ENCODE assay signal across 27 cellular contexts in the genomic region with DNA sequence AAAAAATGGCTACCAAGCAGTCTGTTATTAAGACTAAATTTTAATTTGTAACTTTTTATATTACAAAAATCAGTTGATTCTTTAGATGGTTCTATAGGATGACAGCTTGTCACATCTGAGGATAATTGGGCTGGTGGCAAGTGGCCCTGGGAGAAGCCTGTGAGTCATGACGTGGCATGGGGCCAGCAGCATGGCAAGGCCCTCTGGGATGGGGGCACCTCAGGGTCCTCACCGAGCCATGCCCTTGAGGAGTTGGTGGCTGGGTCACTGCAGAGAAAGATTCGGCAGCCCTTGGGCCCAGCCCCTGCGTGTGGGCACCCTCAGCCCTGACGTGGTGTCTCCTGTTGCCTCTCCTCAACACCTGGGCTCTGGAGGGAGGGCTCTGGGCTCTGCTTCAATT.
"Had no signal": no experiment of that assay in that cellular context is flagged by ENCODE, and none has a peak within 500 bp of the region (broad histone marks: within the 10 kb centered on the region; RNA-seq: fewer than 3 reads in every experiment).

No MANE protein-coding gene starts in this region.

- H3K9me3 Mint-ChIP-seq: activated B cell treated with CpG ODN at 0.5 μM for 24 hours; activated T-helper 2 cell treated with anti-CD3 and anti-CD28 coated beads, Interferon-gamma antibody, Interleukin-2, Interleukin-4, amounts not matched to agents 10 μg/mL and 5 μg/mL and 100 μg/mL, durations not matched to agents 14 hours and 24 hours and 36 hours; mesothelial cell of epicardium; naive thymus-derived CD8-positive, alpha-beta T cell; neural crest cell had no signal

- H3K27me3 ChIP-seq: body of pancreas, colonic mucosa, gastrocnemius medialis, transverse colon had no signal

- H3K36me3 Mint-ChIP-seq: activated CD8-positive, alpha-beta memory T cell treated with anti-CD3 and anti-CD28 coated beads, Interleukin-2, amount 10 ng/mL, durations not matched to agents 7 days and 5 days; mesothelial cell of epicardium had no signal

- H3K36me3 ChIP-seq: colonic mucosa, gastrocnemius medialis, transverse colon had no signal

- H3K9me3 ChIP-seq: body of pancreas, colonic mucosa, gastrocnemius medialis, psoas muscle, transverse colon had no signal

- H3K27ac ChIP-seq: body of pancreas, colonic mucosa, gastrocnemius medialis, parathyroid adenoma, psoas muscle, transverse colon had no signal

- H3K4me3 ChIP-seq: body of pancreas, colonic mucosa, gastrocnemius medialis, psoas muscle, smooth muscle cell, transverse colon had no signal

- H3K27me3 Mint-ChIP-seq: activated B cell treated with CpG ODN at 0.5 μM for 24 hours; activated CD8-positive, alpha-beta memory T cell treated with anti-CD3 and anti-CD28 coated beads, Interleukin-2, amount 10 ng/mL, durations not matched to agents 7 days and 5 days had no signal

- H3K4me3 Mint-ChIP-seq: activated B cell treated with CpG ODN at 0.5 μM for 24 hours; activated CD8-positive, alpha-beta memory T cell treated with anti-CD3 and anti-CD28 coated beads, Interleukin-2, amount 10 ng/mL, durations not matched to agents 7 days and 5 days; activated CD8-positive, alpha-beta T cell treated with anti-CD3 and anti-CD28 coated beads, Interleukin-2, amount 10 ng/mL, durations not matched to agents 7 days and 5 days; activated naive CD8-positive, alpha-beta T cell; mesothelial cell of epicardium; naive thymus-derived CD8-positive, alpha-beta T cell; neural crest cell had no signal

- H2AFZ ChIP-seq: parathyroid adenoma had no signal

- H3K4me1 ChIP-seq: colonic mucosa, gastrocnemius medialis, parathyroid adenoma, psoas muscle had no signal

- DNase-seq: activated B cell treated with CpG ODN at 0.5 μM for 24 hours; activated CD8-positive, alpha-beta memory T cell treated with anti-CD3 and anti-CD28 coated beads, Interleukin-2, amount 10 ng/mL, durations not matched to agents 7 days and 5 days; activated CD8-positive, alpha-beta T cell treated with anti-CD3 and anti-CD28 coated beads, Interleukin-2, amount 10 ng/mL, durations not matched to agents 7 days and 5 days; activated naive CD4-positive, alpha-beta T cell; activated T-cell treated with anti-CD3 and anti-CD28 coated beads, Interleukin-2, amount 50 U/mL, for 48 hours; colonic mucosa; effector CD8-positive, alpha-beta T cell; erythroblast; gastrocnemius medialis; glutamatergic neuron; left cardiac atrium; mammary epithelial cell; naive thymus-derived CD8-positive, alpha-beta T cell; occipital lobe; psoas muscle; stimulated activated CD4-positive, alpha-beta T cell treated with anti-CD3 and anti-CD28 coated beads, Interleukin-15, amount 100 ng/mL, for 24 hours; stimulated activated CD4-positive, alpha-beta T cell treated with anti-CD3 and anti-CD28 coated beads, Interleukin-2, amount 100 ng/mL, for 24 hours; stimulated activated naive CD4-positive, alpha-beta T cell treated with Interleukin-2 at 50 U/mL for 16 hours; T-helper 2 cell; transverse colon had no signal

- H3K9ac ChIP-seq: parathyroid adenoma had no signal

- H3K4me2 ChIP-seq: smooth muscle cell had no signal

- H3K4me1 Mint-ChIP-seq: activated B cell treated with CpG ODN at 0.5 μM for 24 hours; activated CD8-positive, alpha-beta memory T cell treated with anti-CD3 and anti-CD28 coated beads, Interleukin-2, amount 10 ng/mL, durations not matched to agents 7 days and 5 days; mesothelial cell of epicardium had no signal

- H3K27ac Mint-ChIP-seq: activated B cell treated with CpG ODN at 0.5 μM for 24 hours; activated CD8-positive, alpha-beta memory T cell treated with anti-CD3 and anti-CD28 coated beads, Interleukin-2, amount 10 ng/mL, durations not matched to agents 7 days and 5 days; activated CD8-positive, alpha-beta T cell treated with anti-CD3 and anti-CD28 coated beads, Interleukin-2, amount 10 ng/mL, durations not matched to agents 7 days and 5 days; activated naive CD8-positive, alpha-beta T cell; activated T-helper 2 cell treated with anti-CD3 and anti-CD28 coated beads, Interferon-gamma antibody, Interleukin-2, Interleukin-4, amounts not matched to agents 10 μg/mL and 5 μg/mL and 100 μg/mL, durations not matched to agents 14 hours and 24 hours and 36 hours; mesothelial cell of epicardium; naive thymus-derived CD8-positive, alpha-beta T cell had no signal
